Comparison of ENCODE assay signal across 23 cellular contexts in genomic region chr3:14157951-14158350, GRCh38.
"Had no signal": no experiment of that assay in that cellular context is flagged by ENCODE, and none has a peak within 500 bp of the region (broad histone marks: within the 10 kb centered on the region; RNA-seq: fewer than 3 reads in every experiment).

No MANE protein-coding gene starts in this region.

- H3K4me3 ChIP-seq: breast epithelium, lower lobe of right lung, ovary, prostate gland, right atrium auricular region, thoracic aorta, upper lobe of right lung had no signal

- H3K36me3 ChIP-seq: ovary had no signal

- ATAC-seq: left lobe of liver; natural killer cell; stimulated activated naive B cell treated with anti-CD40 and anti-IgM and Interleukin-4, amounts not matched to agents 10 μg/mL and 1 μg/mL and 100 μg/mL, for 72 hours; upper lobe of right lung had no signal

- H3K4me3 Mint-ChIP-seq: activated naive CD8-positive, alpha-beta T cell treated with anti-CD3 and anti-CD28 coated beads for 36 hours; endodermal cell; natural killer cell; stimulated activated naive B cell treated with anti-CD40 and anti-IgM and Interleukin-4, amounts not matched to agents 10 μg/mL and 1 μg/mL and 100 μg/mL, for 72 hours had no signal

- H3K9ac ChIP-seq: SK-N-SH had no signal

- H3K9me3 ChIP-seq: prostate gland had no signal

- H3K27ac ChIP-seq: breast epithelium, lower lobe of right lung, ovary, prostate gland, right atrium auricular region, thoracic aorta, upper lobe of right lung, WERI-Rb-1 had no signal

- H3K27ac Mint-ChIP-seq: activated naive CD8-positive, alpha-beta T cell treated with anti-CD3 and anti-CD28 coated beads for 36 hours; endodermal cell had no signal

- H3K4me1 ChIP-seq: breast epithelium, lower lobe of right lung, prostate gland, right atrium auricular region, upper lobe of right lung had no signal

- DNase-seq: activated CD4-positive, alpha-beta T cell treated with anti-CD3 and anti-CD28 coated beads for 1 hour; activated CD4-positive, alpha-beta T cell treated with anti-CD3 and anti-CD28 coated beads, Interleukin-2, amount 50 U/mL, for 4 hours; activated naive CD8-positive, alpha-beta T cell treated with anti-CD3 and anti-CD28 coated beads for 36 hours; activated T-cell treated with anti-CD3 and anti-CD28 coated beads for 4 hours; cerebellar nuclear complex; cortex of kidney; endodermal cell; foreskin fibroblast; lower lobe of right lung; midbrain; natural killer cell; ovary; SIG-M5; SK-N-SH; stimulated activated CD4-positive, alpha-beta T cell treated with anti-CD3 and anti-CD28 coated beads, Interleukin-2, amount 100 ng/mL, for 24 hours; stimulated activated naive B cell treated with anti-CD40 and anti-IgM and Interleukin-4, amounts not matched to agents 10 μg/mL and 1 μg/mL and 100 μg/mL, for 72 hours; upper lobe of right lung; WERI-Rb-1 had no signal

- H3K27me3 Mint-ChIP-seq: activated naive CD8-positive, alpha-beta T cell treated with anti-CD3 and anti-CD28 coated beads for 36 hours; stimulated activated naive B cell treated with anti-CD40 and anti-IgM and Interleukin-4, amounts not matched to agents 10 μg/mL and 1 μg/mL and 100 μg/mL, for 72 hours had no signal

- H3K27me3 ChIP-seq: breast epithelium, ovary, right atrium auricular region, upper lobe of right lung had no signal
